14 cellular contexts compared by ENCODE assay signal in the genomic region with DNA sequence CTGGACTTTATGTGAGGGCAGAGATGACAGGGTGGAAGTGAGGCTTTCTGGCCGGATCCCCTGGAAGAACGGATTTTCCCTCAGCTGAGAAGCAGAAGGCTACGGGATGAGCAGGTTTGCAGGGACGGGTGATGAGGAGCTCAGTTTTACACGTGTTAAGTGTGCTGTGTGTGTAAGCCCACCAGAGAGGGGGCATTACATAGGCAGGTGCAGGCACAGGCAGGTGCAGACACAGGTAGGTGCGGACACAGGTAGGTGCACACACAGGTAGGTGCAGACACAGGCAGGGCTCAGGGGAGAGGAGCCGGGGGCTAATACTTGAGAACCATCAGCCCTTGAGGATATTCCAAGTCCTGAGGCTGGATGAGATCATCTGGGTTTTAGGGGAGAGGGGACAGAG.
DNase-seq lines count a peak whose midpoint lies in the region; ATAC-seq and TF ChIP-seq lines count a peak whose summit lies in the region.
"Had no signal": no experiment of that assay in that cellular context is flagged by ENCODE, and none has a peak within 500 bp of the region (broad histone marks: within the 10 kb centered on the region; RNA-seq: fewer than 3 reads in every experiment).

No MANE protein-coding gene starts in this region.

- 0 out of 2 replicates have a peak overlapping the region, but pooled peaks have one; percentile 17 for H3K14ac ChIP-seq in IMR-90 (replicated peaks; ENCODE audit: low read depth, low read length)
- H3K14ac ChIP-seq in neuronal stem cell (ENCODE audit: low read length), result no peak overlapping the region

- peak overlapping the region; percentile 93 for H2BK120ac ChIP-seq in IMR-90 (ENCODE audit: low read depth, low read length)
- H2BK120ac ChIP-seq in neuronal stem cell (ENCODE audit: low read depth, low read length), result no peak overlapping the region

- H2BK15ac ChIP-seq in IMR-90 (ENCODE audit: low read depth, low read length) (peak overlapping the region; percentile 76; the same call in 2 of the 3 replicates), neuronal stem cell (ENCODE audit: low read length) (no peak overlapping the region)

- H3K79me1 ChIP-seq in IMR-90 (ENCODE audit: low read depth in 1 of 2, low read length in 2 of 2), result peaks cover 3 to 18% of the 10 kb centered on the region in 2 experiments; a peak in 2 of 4 replicates
- H3K79me1 ChIP-seq in neuronal stem cell (ENCODE audit: low read depth, low read length), result no peaks in the 10 kb centered on the region

- WGBS in IMR-90 (ENCODE audit: extremely low coverage in 2 of 2, insufficient read length in 1 of 2), 2 experiments, result 100% methylated on average over 6 of the region's 7 CpGs; no CpG with 5 or more reads in 1 of the 2 experiments
- 96% methylated on average over 7 of the region's 7 CpGs for WGBS in esophagus muscularis mucosa
- no CpG with 5 or more reads among the region's 7 CpGs for WGBS in neuronal stem cell (ENCODE audit: extremely low coverage in 2 of 2, insufficient read length in 2 of 2, insufficient replicate concordance in 1 of 2), 2 donors
- WGBS in testis, 2 donors, result 91% methylated on average over 7 of the region's 7 CpGs

- H3K4me2 ChIP-seq in IMR-90 (ENCODE audit: low read depth, low read length) (no peak overlapping the region), neuronal stem cell (ENCODE audit: insufficient read depth, low read length, poor library complexity, severe bottlenecking) (no peak overlapping the region)
- H3K4me2 ChIP-seq: A549 had no signal

- TF ChIP-seq EP300 in esophagus muscularis mucosa (IDR thresholded peaks at IDR 0.05), result no peak

- H3K4me1 ChIP-seq in IMR-90 (ENCODE audit: control insufficient read depth, insufficient read depth, low read length) (peaks cover 30% of the 10 kb centered on the region), esophagus muscularis mucosa (peaks cover 10 to 44% (median 31%) of the 10 kb centered on the region in 4 donors), neuronal stem cell (ENCODE audit: control insufficient read depth in 2 of 2, insufficient read depth in 1 of 2, low read depth in 1 of 2, low read length in 2 of 2) (peaks cover 0 to 7% of the 10 kb centered on the region in 2 donors), testis (peaks cover 5% of the 10 kb centered on the region), HAP-1 (no peaks in the 10 kb centered on the region)

- no peak overlapping the region for H4K5ac ChIP-seq in IMR-90 (ENCODE audit: low read depth, low read length)

- no peak overlapping the region for H3K23ac ChIP-seq in IMR-90 (ENCODE audit: low read depth, low read length)
- H3K23ac ChIP-seq in neuronal stem cell (ENCODE audit: low read depth, low read length, poor library complexity), result peak overlapping the region; percentile 69

- H2AFZ ChIP-seq in IMR-90 (replicated peaks; ENCODE audit: low read length, poor library complexity) (no peak overlapping the region), neuronal stem cell (ENCODE audit: low read length) (no peak overlapping the region)

- H2AK9ac ChIP-seq in IMR-90 (replicated peaks; ENCODE audit: low read depth, low read length, poor library complexity), result no peak overlapping the region

- H3K9ac ChIP-seq in IMR-90 (ENCODE audit: low read depth, low read length) (no peak overlapping the region), neuronal stem cell (ENCODE audit: low read depth, low read length, poor library complexity) (no peak overlapping the region)

- BruUV-seq in IMR-90 (replicated peaks; lab: Mats Ljungman, UMichigan), result no TSS peak

- intact Hi-C loops in IMR-90 (cut with micrococcal nuclease) (no loop called here), esophagus muscularis mucosa (cut with DNase I) (no loop called here), testis (cut with DNase I; ENCODE audit: low total_unique reads) (no loop called here)

- peaks cover 20% of the 10 kb centered on the region for H3K9me1 ChIP-seq in IMR-90 (ENCODE audit: insufficient read depth, low read length)

- H3K56ac ChIP-seq in IMR-90 (ENCODE audit: extremely low read depth, insufficient read depth, low read length), result no peak overlapping the region

- POLR2A ChIA-PET in IMR-90 (lab: Charles Lee; ENCODE audit: unreplicated experiment), result interaction anchor here (0.8 kb wide), 1 partner anchor 9 kb away, joined by 3 read pairs; no protein-coding TSS in a partner anchor

- peak overlapping the region; percentile 70 for H2BK20ac ChIP-seq in IMR-90 (ENCODE audit: low read depth, low read length)

- in situ Hi-C loops in IMR-90 (cut with MboI; ENCODE audit: low sequenced_read_pairs) (no loop called here), HAP-1 (cut with MboI; ENCODE audit: low sequenced_read_pairs) (no loop called here)

- TF ChIP-seq POLR2A in IMR-90 (IDR thresholded peaks at IDR 0.05; ENCODE audit: low read depth, low read length), result no peak
- no peak for TF ChIP-seq POLR2A in esophagus muscularis mucosa (IDR thresholded peaks at IDR 0.05; ENCODE audit: low read depth)
- no peak for TF ChIP-seq POLR2A in testis (IDR thresholded peaks at IDR 0.05)

- H2BK12ac ChIP-seq in neuronal stem cell (ENCODE audit: low read length), result no peak overlapping the region

- H3K4me3 ChIP-seq in IMR-90 (ENCODE audit: insufficient read depth, low read depth, low read length) (no peak overlapping the region), esophagus muscularis mucosa (no peak overlapping the region), neuronal stem cell (ENCODE audit: low read length in 2 of 2) (no peak overlapping the region), testis (no peak overlapping the region), HAP-1 (no peak overlapping the region)
- H3K4me3 ChIP-seq: A549, GM12878 had no signal

- no peak for TF ChIP-seq CTCF in IMR-90 (conservative IDR thresholded peaks at IDR 0.05; ENCODE audit: low read depth, low read length)
- TF ChIP-seq CTCF in esophagus muscularis mucosa (IDR thresholded peaks at IDR 0.05), result no peak
- no peak for TF ChIP-seq CTCF in testis (IDR thresholded peaks at IDR 0.05)

- H3K27ac ChIP-seq in IMR-90 (ENCODE audit: insufficient read depth, low read length) (no peak overlapping the region), esophagus muscularis mucosa (replicated peaks in 1 of 4) (no peak overlapping the region), neuronal stem cell (replicated peaks; ENCODE audit: low read length) (no peak overlapping the region), testis (no peak overlapping the region)
- H3K27ac ChIP-seq: C4-2B had no signal

- H3K27me3 ChIP-seq in IMR-90 (ENCODE audit: control insufficient read depth, insufficient read depth, low read length), result no peaks in the 10 kb centered on the region
- H3K27me3 ChIP-seq in esophagus muscularis mucosa, result no peaks in the 10 kb centered on the region
- H3K27me3 ChIP-seq in neuronal stem cell (ENCODE audit: control insufficient read depth in 3 of 3, insufficient read depth in 3 of 3, low read depth in 1 of 3, low read length in 3 of 3), result peaks cover 0 to 13% (median 0%) of the 10 kb centered on the region in 3 experiments
- no peaks in the 10 kb centered on the region for H3K27me3 ChIP-seq in testis
- no peaks in the 10 kb centered on the region for H3K27me3 ChIP-seq in HAP-1 (ENCODE audit: low read depth)
- H3K27me3 ChIP-seq: BE2C had no signal

- H3K36me3 ChIP-seq in IMR-90 (ENCODE audit: control insufficient read depth, insufficient read depth, low read length) (no peaks in the 10 kb centered on the region), esophagus muscularis mucosa (no peaks in the 10 kb centered on the region), neuronal stem cell (replicated peaks in 1 of 2; ENCODE audit: control insufficient read depth in 2 of 2, insufficient read depth in 2 of 2, low read length in 2 of 2) (no peaks in the 10 kb centered on the region), testis (ENCODE audit: low read depth, missing control alignments) (no peaks in the 10 kb centered on the region), HAP-1 (replicated peaks) (no peaks in the 10 kb centered on the region)
- H3K36me3 ChIP-seq: BE2C had no signal

- H2AK5ac ChIP-seq in IMR-90 (ENCODE audit: low read depth, low read length), result peak overlapping the region; percentile 76
- peak overlapping the region; percentile 7 for H2AK5ac ChIP-seq in neuronal stem cell (ENCODE audit: low read depth, low read length)

- H3K9me3 ChIP-seq in IMR-90 (ENCODE audit: control insufficient read depth, insufficient read depth, low read length) (no peaks in the 10 kb centered on the region), esophagus muscularis mucosa (no peaks in the 10 kb centered on the region), neuronal stem cell (replicated peaks in 1 of 2; ENCODE audit: control insufficient read depth in 2 of 2, insufficient read depth in 1 of 2, low read depth in 1 of 2, low read length in 2 of 2) (peaks cover 0 to 2% of the 10 kb centered on the region in 2 donors), testis (no peaks in the 10 kb centered on the region), HAP-1 (no peaks in the 10 kb centered on the region)
- H3K9me3 ChIP-seq: A549, BE2C had no signal

- no peak for TF ChIP-seq RAD21 in IMR-90 (IDR thresholded peaks at IDR 0.05; ENCODE audit: low read length)

- H4K20me1 ChIP-seq in IMR-90 (ENCODE audit: insufficient read depth, low read length), result no peaks in the 10 kb centered on the region

- H3K4ac ChIP-seq in IMR-90 (ENCODE audit: low read depth, low read length) (peak overlapping the region; percentile 100), neuronal stem cell (ENCODE audit: low read length) (no peak overlapping the region)

- H3K18ac ChIP-seq in IMR-90 (ENCODE audit: low read depth, low read length) (peak overlapping the region; percentile 22; the same call in 1 of the 2 replicates), neuronal stem cell (ENCODE audit: low read length) (no peak overlapping the region)

- DNase-seq in IMR-90, result no peak
- peak; percentile 90 for DNase-seq in esophagus muscularis mucosa (ENCODE audit: extremely low spot score)
- no peak for DNase-seq in neuronal stem cell (ENCODE audit: low spot score)
- DNase-seq in testis, result peak; percentile 7
- no peak for DNase-seq in Kasumi-1 (lab: John Stamatoyannopoulos, UW)
- no peak for DNase-seq in HAP-1 (ENCODE audit: low spot score in 2 of 2)
- DNase-seq: BE2C; CD4-positive, alpha-beta memory T cell; DMS79 had no signal

- CTCF ChIA-PET in IMR-90 (lab: Yijun Ruan, JAX), result no interaction called here

- H4K8ac ChIP-seq in IMR-90 (ENCODE audit: low read depth in 2 of 2, low read length in 2 of 2), result peak overlapping the region in 1 of 2 experiments; percentile 4; a peak in 2 of 4 replicates
- H4K8ac ChIP-seq in neuronal stem cell (ENCODE audit: low read depth, low read length), result no peak overlapping the region

- dilution Hi-C loops in IMR-90 (cut with HindIII; ENCODE audit: low sequenced_read_pairs, unreplicated experiment), result no loop called here

- H4K91ac ChIP-seq in IMR-90 (ENCODE audit: insufficient read depth, low read depth, low read length) (peak overlapping the region; percentile 99), neuronal stem cell (ENCODE audit: low read depth, low read length, poor library complexity) (no peak overlapping the region)

- H2BK5ac ChIP-seq in IMR-90 (ENCODE audit: low read depth, low read length, poor library complexity, severe bottlenecking), result no peak overlapping the region
- H2BK5ac ChIP-seq in neuronal stem cell (ENCODE audit: low read length), result no peak overlapping the region

- no peak for ATAC-seq in IMR-90 (ENCODE audit: low read depth)
- ATAC-seq in GM21529 (IDR thresholded peaks at IDR 0.05; ENCODE audit: unreplicated experiment), result no peak
- ATAC-seq: A549, GM12878, HepG2 had no signal

TF ChIP-seq in IMR-90, 13 proteins besides CTCF, POLR2A, EP300 and RAD21 (continues in another document):
- TF ChIP-seq NFE2L2 (IDR thresholded peaks at IDR 0.05; ENCODE audit: low read depth, low read length), result no peak

Comparison
In these comparisons a context has a peak if more than half of its experiments do, and no peak if none do; other contexts are left out.
1. DNase-seq: peak in esophagus muscularis mucosa (single experiment) and testis (single experiment); none in IMR-90 (single experiment), neuronal stem cell (single experiment), Kasumi-1 (0 of 2) and HAP-1 (0 of 2).